8 cellular contexts compared by ENCODE assay signal in the genomic region with DNA sequence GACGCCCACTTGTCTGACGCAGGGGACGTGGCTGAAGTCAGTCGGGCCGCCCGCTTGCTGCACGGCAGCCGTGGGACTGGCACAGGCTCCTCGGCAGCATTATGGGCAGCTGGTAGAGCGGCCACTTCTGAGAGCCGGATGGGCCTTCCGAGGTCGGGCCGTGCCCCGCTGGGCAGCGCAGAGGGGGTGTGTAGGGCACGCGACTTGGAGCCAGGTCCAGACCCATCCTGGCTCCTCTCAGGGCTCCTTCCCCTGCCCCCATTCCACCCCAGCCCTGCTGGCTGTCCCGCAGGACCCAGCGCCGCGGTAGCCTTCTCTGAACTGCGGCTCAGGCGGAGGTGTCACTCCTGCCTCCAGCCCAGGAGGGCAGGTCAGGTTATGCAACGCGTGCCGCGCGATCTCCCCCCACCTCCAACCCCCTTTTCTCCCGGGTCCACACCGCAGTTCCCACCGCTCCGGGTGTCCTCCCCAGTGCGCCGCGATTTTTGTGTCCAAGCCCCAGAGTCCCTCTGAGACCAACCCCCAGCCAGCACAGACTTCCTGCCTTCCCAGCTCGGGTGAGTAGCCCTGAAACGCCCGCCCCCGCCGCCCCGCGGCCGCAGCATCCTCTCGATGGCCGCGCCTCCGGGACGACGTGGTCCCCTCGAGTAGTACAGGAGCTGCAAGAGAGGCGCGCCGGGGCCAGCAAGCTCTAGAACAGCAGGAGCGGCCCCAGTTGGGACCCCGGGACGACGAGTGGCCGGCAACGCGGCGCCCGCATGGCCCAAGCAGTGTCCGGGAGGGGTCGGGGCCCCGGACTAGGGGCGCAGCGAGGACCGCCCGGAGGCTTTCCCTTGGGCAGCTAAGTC. TPM values are rescaled to one million over a fixed set of nuclear protein-coding genes. Genes with fewer than 3 reads are reported as not detected.
DNase-seq lines count a peak whose midpoint lies in the region; ATAC-seq and TF ChIP-seq lines count a peak whose summit lies in the region.

No MANE protein-coding gene starts in this region.

- intact Hi-C loops in dendritic cell treated with granulocyte-macrophage colony-stimulating factor and Interleukin-4, amounts not matched to agents 40 ng/mL and 50 ng/mL, for 4 days (cut with micrococcal nuclease) = no loop called here
- intact Hi-C loops in right lobe of liver (cut with DNase I) = no loop called here

- H3K9ac ChIP-seq in HUES6 (ENCODE audit: low read length) = peak overlapping the region; percentile 94

- H3K36me3 ChIP-seq in HUES6 (ENCODE audit: control insufficient read depth, insufficient read depth, low read length) = peaks cover 28% of the 10 kb centered on the region
- H3K36me3 ChIP-seq in right lobe of liver = no peaks in the 10 kb centered on the region

- TF ChIP-seq CTCF in WI38 (IDR thresholded peaks at IDR 0.05; ENCODE audit: low read depth, low read length) (no peak), right lobe of liver (IDR thresholded peaks at IDR 0.05) (no peak)

- H3K27me3 ChIP-seq in HUES6 (ENCODE audit: control insufficient read depth, insufficient read depth, low read length) (peaks cover 4% of the 10 kb centered on the region; the same call in 1 of the 2 replicates), right lobe of liver (no peaks in the 10 kb centered on the region)

- peak overlapping the region; percentile 94; the same call in 1 of the 2 replicates for H3K27ac ChIP-seq in HUES6 (ENCODE audit: low read depth, low read length)
- H3K27ac ChIP-seq in right lobe of liver = peak overlapping the region in 1 of 3 donors; percentile 67

- ATAC-seq in GM21529 (IDR thresholded peaks at IDR 0.05; ENCODE audit: unreplicated experiment) = peak; percentile 93
- peak; percentile 74 to 82 (median 76) for ATAC-seq in right lobe of liver

- peak overlapping the region; percentile 75 for H3K4me3 Mint-ChIP-seq in dendritic cell treated with granulocyte-macrophage colony-stimulating factor and Interleukin-4, amounts not matched to agents 40 ng/mL and 50 ng/mL, for 4 days

- peak overlapping the region; percentile 66 for H3K27ac Mint-ChIP-seq in dendritic cell treated with granulocyte-macrophage colony-stimulating factor and Interleukin-4, amounts not matched to agents 40 ng/mL and 50 ng/mL, for 4 days

- H3K4me1 Mint-ChIP-seq in dendritic cell treated with granulocyte-macrophage colony-stimulating factor and Interleukin-4, amounts not matched to agents 40 ng/mL and 50 ng/mL, for 4 days (ENCODE audit: low read depth) = peaks cover 25% of the 10 kb centered on the region

- peak; percentile 85 for DNase-seq in EL
- peak; percentile 50 to 74 (median 64) for DNase-seq in right lobe of liver
- peak; percentile 42 for DNase-seq in stimulated activated CD8-positive, alpha-beta memory T cell treated with anti-CD3 and anti-CD28 coated beads, Interleukin-15, amount 100 ng/mL, for 24 hours (ENCODE audit: low read depth)
- no peak for DNase-seq in foreskin melanocyte

- peak overlapping the region; percentile 65 for H3K4me3 ChIP-seq in HUES6 (ENCODE audit: low read depth, low read length)
- H3K4me3 ChIP-seq in WI38 (ENCODE audit: low read depth, low read length) = peak overlapping the region; percentile 61
- peak overlapping the region; percentile 45 to 56 (median 52) for H3K4me3 ChIP-seq in right lobe of liver

- no peaks in the 10 kb centered on the region for H3K36me3 Mint-ChIP-seq in dendritic cell treated with granulocyte-macrophage colony-stimulating factor and Interleukin-4, amounts not matched to agents 40 ng/mL and 50 ng/mL, for 4 days (ENCODE audit: low read depth)

- no peaks in the 10 kb centered on the region for H3K9me3 Mint-ChIP-seq in dendritic cell treated with granulocyte-macrophage colony-stimulating factor and Interleukin-4, amounts not matched to agents 40 ng/mL and 50 ng/mL, for 4 days

- peaks cover 65% of the 10 kb centered on the region for H3K27me3 Mint-ChIP-seq in dendritic cell treated with granulocyte-macrophage colony-stimulating factor and Interleukin-4, amounts not matched to agents 40 ng/mL and 50 ng/mL, for 4 days

- no peaks in the 10 kb centered on the region; the same call in 1 of the 2 replicates for H3K9me3 ChIP-seq in HUES6 (ENCODE audit: control insufficient read depth, insufficient read depth, low read depth, low read length)
- H3K9me3 ChIP-seq in right lobe of liver = no peaks in the 10 kb centered on the region

- TF ChIP-seq POLR2A in right lobe of liver (IDR thresholded peaks at IDR 0.05) = no peak

- WGBS in right lobe of liver (ENCODE audit: insufficient coverage, low coverage, low lambda C conversion rate, missing lambda C conversion rate) = 0% methylated on average over 5 of the region's 70 CpGs

- peaks cover 41% of the 10 kb centered on the region for H3K4me1 ChIP-seq in HUES6 (ENCODE audit: control insufficient read depth, insufficient read depth, low read length)
- no peaks in the 10 kb centered on the region for H3K4me1 ChIP-seq in right lobe of liver

RNA-seq across cellular contexts. Expression of a gene that starts 41.1 kb away (rescaled TPM):
- 10 to 100 TPM in 2 of 6 experiments, 1 to 10 TPM in 4; 5.7 to 11.5 (median 8.5) TPM for total RNA-seq in right lobe of liver
